In genomic region chr4:141473026-141473540, GRCh38 we compare ENCODE assay signal across 29 cellular contexts.
"Had no signal": no experiment of that assay in that cellular context is flagged by ENCODE, and none has a peak within 500 bp of the region (broad histone marks: within the 10 kb centered on the region; RNA-seq: fewer than 3 reads in every experiment).

No MANE protein-coding gene starts in this region.

- DNase-seq: activated CD4-positive, alpha-beta memory T cell treated with anti-CD3 and anti-CD28 coated beads for 36 hours; activated CD4-positive, alpha-beta T cell treated with anti-CD3 and anti-CD28 coated beads, Interleukin-2, amount 10 ng/mL, durations not matched to agents 7 days and 5 days; activated CD4-positive, CD25-positive, alpha-beta regulatory T cell; activated CD8-positive, alpha-beta memory T cell treated with anti-CD3 and anti-CD28 coated beads for 24 hours; activated effector memory CD4-positive, alpha-beta T cell treated with anti-CD3 and anti-CD28 coated beads, Interleukin-2, amount 50 U/mL, for 16 hours; activated naive CD4-positive, alpha-beta T cell treated with Interleukin-2 at 50 U/mL for 16 hours; activated naive CD8-positive, alpha-beta T cell treated with anti-CD3 and anti-CD28 coated beads, Interleukin-2, amount 50 U/mL, for 24 hours; activated T-cell treated with anti-CD3 and anti-CD28 coated beads, Interleukin-2, amount 50 U/mL, for 4 hours; amygdala; MG63; MV-4-11; NCI-H1092 treated with DMSO at 0.1 percent for 48 hours; NCI-H1417 treated with DMSO at 0.1 percent for 48 hours; NCI-H1694; NCI-H2029 treated with DMSO at 0.1 percent for 48 hours; NCI-H345; NCI-H510A; PC-3; SHP77; T-cell; T-helper 2 cell; T1000 had no signal

- H3K36me3 Mint-ChIP-seq: activated CD4-positive, alpha-beta memory T cell treated with anti-CD3 and anti-CD28 coated beads for 36 hours; activated naive CD4-positive, alpha-beta T cell treated with anti-CD3 and anti-CD28 coated beads, Interleukin-2, amount 50 U/mL, for 72 hours; brain; T-cell had no signal

- H3K27me3 ChIP-seq: MG63, SJSA1 had no signal

- H3K36me3 ChIP-seq: MG63, SJSA1 had no signal

- FAIRE-seq: astrocyte, RCC 7860, TTC549 had no signal

- H3K27me3 Mint-ChIP-seq: activated CD4-positive, alpha-beta memory T cell treated with anti-CD3 and anti-CD28 coated beads for 36 hours; activated CD4-positive, alpha-beta T cell treated with anti-CD3 and anti-CD28 coated beads, Interleukin-2, amount 10 ng/mL, durations not matched to agents 7 days and 5 days; activated naive CD8-positive, alpha-beta T cell treated with anti-CD3 and anti-CD28 coated beads, Interleukin-2, amount 50 U/mL, for 24 hours; brain; central memory CD8-positive, alpha-beta T cell; T-cell had no signal

- H3K27ac ChIP-seq: SJSA1 had no signal

- H3K4me1 Mint-ChIP-seq: activated CD4-positive, alpha-beta T cell treated with anti-CD3 and anti-CD28 coated beads, Interleukin-2, amount 10 ng/mL, durations not matched to agents 7 days and 5 days; activated naive CD8-positive, alpha-beta T cell treated with anti-CD3 and anti-CD28 coated beads, Interleukin-2, amount 50 U/mL, for 24 hours; brain; central memory CD8-positive, alpha-beta T cell; T-cell had no signal

- H3K9me3 ChIP-seq: MG63, SJSA1 had no signal

- H3K4me3 ChIP-seq: MG63, SJSA1 had no signal

- H3K4me3 Mint-ChIP-seq: activated CD4-positive, alpha-beta memory T cell treated with anti-CD3 and anti-CD28 coated beads for 36 hours; activated CD4-positive, alpha-beta T cell treated with anti-CD3 and anti-CD28 coated beads, Interleukin-2, amount 10 ng/mL, durations not matched to agents 7 days and 5 days; activated naive CD8-positive, alpha-beta T cell treated with anti-CD3 and anti-CD28 coated beads, Interleukin-2, amount 50 U/mL, for 24 hours; activated T-cell treated with anti-CD3 and anti-CD28 coated beads, Interleukin-2, amount 50 U/mL, for 4 hours; brain; central memory CD8-positive, alpha-beta T cell; T-cell had no signal

- H3K27ac Mint-ChIP-seq: activated CD4-positive, alpha-beta memory T cell treated with anti-CD3 and anti-CD28 coated beads for 36 hours; activated CD4-positive, alpha-beta T cell treated with anti-CD3 and anti-CD28 coated beads, Interleukin-2, amount 10 ng/mL, durations not matched to agents 7 days and 5 days; activated naive CD4-positive, alpha-beta T cell treated with anti-CD3 and anti-CD28 coated beads, Interleukin-2, amount 50 U/mL, for 72 hours; activated naive CD8-positive, alpha-beta T cell treated with anti-CD3 and anti-CD28 coated beads, Interleukin-2, amount 50 U/mL, for 24 hours; brain; T-cell had no signal

- ATAC-seq: activated naive CD4-positive, alpha-beta T cell treated with anti-CD3 and anti-CD28 coated beads, Interleukin-2, amount 50 U/mL, for 72 hours; activated naive CD8-positive, alpha-beta T cell treated with anti-CD3 and anti-CD28 coated beads, Interleukin-2, amount 50 U/mL, for 24 hours; activated T-cell treated with anti-CD3 and anti-CD28 coated beads, Interleukin-2, amount 50 U/mL, for 4 hours; PC-3; T-cell had no signal

- H3K9me3 Mint-ChIP-seq: activated CD4-positive, alpha-beta memory T cell treated with anti-CD3 and anti-CD28 coated beads for 36 hours; activated CD4-positive, alpha-beta T cell treated with anti-CD3 and anti-CD28 coated beads, Interleukin-2, amount 10 ng/mL, durations not matched to agents 7 days and 5 days; activated naive CD4-positive, alpha-beta T cell treated with anti-CD3 and anti-CD28 coated beads, Interleukin-2, amount 50 U/mL, for 72 hours; activated naive CD8-positive, alpha-beta T cell treated with anti-CD3 and anti-CD28 coated beads, Interleukin-2, amount 50 U/mL, for 24 hours; activated T-cell treated with anti-CD3 and anti-CD28 coated beads, Interleukin-2, amount 50 U/mL, for 4 hours; central memory CD8-positive, alpha-beta T cell; T-cell had no signal
